ENCODE assay signal across 7 cellular contexts in genomic region chr11:58654079-58654907, GRCh38. TPM values are rescaled to one million over a fixed set of nuclear protein-coding genes. Genes with fewer than 3 reads are reported as not detected.
A peak's percentile ranks its signal among the peaks of the same experiment; 100 is the strongest.
DNase-seq lines count a peak whose midpoint lies in the region; ATAC-seq and TF ChIP-seq lines count a peak whose summit lies in the region.

No MANE protein-coding gene starts in this region.

- H3K4me3 ChIP-seq in NB4 (ENCODE audit: low read depth, low read length), result no peak overlapping the region
- no peak overlapping the region for H3K4me3 ChIP-seq in gastrocnemius medialis

- H3K36me3 ChIP-seq in gastrocnemius medialis, result no peaks in the 10 kb centered on the region

- H3K9me3 ChIP-seq in gastrocnemius medialis, result no peaks in the 10 kb centered on the region

- DNase-seq in GM13976 (ENCODE audit: low spot score), result peak; percentile 57
- peak; percentile 77 for DNase-seq in NB4 (ENCODE audit: low read depth)
- DNase-seq in T-helper 2 cell, result peak; percentile 31 to 76 (median 59)
- DNase-seq in amygdala (lab: John Stamatoyannopoulos, UW), result peak in 53 of 56 donors; percentile 13 to 88 (median 55)
- peak; percentile 50 for DNase-seq in hepatic stellate cell (ENCODE audit: low spot score)
- DNase-seq in gastrocnemius medialis, result peak; percentile 12 to 56

- intact Hi-C loops in gastrocnemius medialis (cut with DNase I; ENCODE audit: low total_unique reads), result loop anchor here (2.0 to 10.0 kb wide), 2 partner anchors 21 to 501 kb away; no protein-coding TSS in a partner anchor

- TF ChIP-seq POLR2A in NB4 (IDR thresholded peaks at IDR 0.05; ENCODE audit: extremely low read depth, insufficient read length) (no peak), gastrocnemius medialis (IDR thresholded peaks at IDR 0.05) (no peak)

- in situ Hi-C loops in GM13976 (cut with MboI; ENCODE audit: low sequenced_read_pairs, unreplicated experiment), result loop anchor here (10.0 to 25.0 kb wide), 2 partner anchors 131 to 408 kb away; no protein-coding TSS in a partner anchor
- in situ Hi-C loops in gastrocnemius medialis (cut with MboI; ENCODE audit: low sequenced_read_pairs in 4 of 4), result loop anchor here in 3 of 4 donors (25.0 kb wide), 2 partner anchors 483 to 508 kb away; partner anchors contain the start of genes FAM111A (in 2 of the 3) and DTX4 (in 1 of the 3)

- H3K4me1 ChIP-seq in gastrocnemius medialis, result no peaks in the 10 kb centered on the region

- TF ChIP-seq CTCF in GM13976 (IDR thresholded peaks at IDR 0.05; ENCODE audit: borderline replicate concordance, control extremely low read depth, extremely low read depth, insufficient read depth, missing control alignments) (peak; percentile 95), NB4 (IDR thresholded peaks at IDR 0.05; ENCODE audit: low read depth, low read length) (peak; percentile 96), gastrocnemius medialis (IDR thresholded peaks at IDR 0.05 in 4 of 5, conservative IDR thresholded peaks at IDR 0.05 in 1 of 5) (peak; percentile 52 to 82 (median 65))

- ATAC-seq in HG02610 (IDR thresholded peaks at IDR 0.05; ENCODE audit: unreplicated experiment), result peak; percentile 84
- peak; percentile 61 to 63 for ATAC-seq in gastrocnemius medialis

- H3K27me3 ChIP-seq in gastrocnemius medialis, result no peaks in the 10 kb centered on the region

- H3K27ac ChIP-seq in gastrocnemius medialis, result no peak overlapping the region

RNA-seq across cellular contexts. Expression of gene CNTF, which starts 31.8 kb away (rescaled TPM):
- total RNA-seq in gastrocnemius medialis, result 1 to 10 TPM; 3.2 to 8.5 (median 4.0) TPM
